32 cellular contexts compared by ENCODE assay signal in the genomic region with DNA sequence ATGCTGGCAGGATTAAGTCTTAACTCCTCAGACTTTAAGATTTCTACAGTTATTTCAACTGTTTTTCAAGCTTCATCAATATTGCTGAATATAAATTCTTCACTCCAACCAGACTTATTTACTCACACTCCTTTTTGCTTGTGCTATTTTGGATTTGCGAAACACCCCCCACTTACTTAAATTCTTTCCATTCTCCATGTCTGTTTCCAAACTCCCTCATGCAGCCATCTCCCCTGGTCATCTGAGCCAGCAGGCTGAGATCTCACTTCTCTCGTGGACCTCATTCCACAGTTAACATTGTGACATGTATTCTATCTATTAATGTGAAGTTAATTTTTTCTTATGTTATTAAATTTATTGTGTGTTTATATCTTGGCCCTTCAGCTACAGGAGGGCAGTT.
"Had no signal": no experiment of that assay in that cellular context is flagged by ENCODE, and none has a peak within 500 bp of the region (broad histone marks: within the 10 kb centered on the region; RNA-seq: fewer than 3 reads in every experiment).

No MANE protein-coding gene starts in this region.

- H2AFZ ChIP-seq: hepatocyte had no signal

- ATAC-seq: activated CD4-positive, alpha-beta T cell treated with anti-CD3 and anti-CD28 coated beads for 36 hours; activated CD8-positive, alpha-beta memory T cell treated with anti-CD3 and anti-CD28 coated beads, Interleukin-2, amount 10 ng/mL, durations not matched to agents 7 days and 5 days; activated CD8-positive, alpha-beta T cell treated with anti-CD3 and anti-CD28 coated beads, Interleukin-2, amount 10 ng/mL, durations not matched to agents 7 days and 5 days; activated T-cell treated with anti-CD3 and anti-CD28 coated beads, Interleukin-2, amount 50 U/mL, for 72 hours; body of pancreas; effector memory CD8-positive, alpha-beta T cell; foreskin keratinocyte; gastrocnemius medialis; heart right ventricle had no signal

- H3K4me2 ChIP-seq: hepatocyte had no signal

- H3K27ac ChIP-seq: adrenal gland, body of pancreas, esophagus squamous epithelium, foreskin keratinocyte, gastrocnemius medialis, heart right ventricle, hepatocyte, WERI-Rb-1 had no signal

- H3K36me3 Mint-ChIP-seq: activated CD4-positive, alpha-beta memory T cell treated with anti-CD3 and anti-CD28 coated beads for 36 hours; activated CD8-positive, alpha-beta memory T cell treated with anti-CD3 and anti-CD28 coated beads, Interleukin-2, amount 10 ng/mL, durations not matched to agents 7 days and 5 days; activated naive CD4-positive, alpha-beta T cell treated with anti-CD3 and anti-CD28 coated beads, Interleukin-2, amount 10 ng/mL, durations not matched to agents 7 days and 5 days; activated naive CD8-positive, alpha-beta T cell had no signal

- H3K4me3 ChIP-seq: adrenal gland, body of pancreas, esophagus squamous epithelium, gastrocnemius medialis, heart right ventricle, hepatocyte had no signal

- H3K4me3 Mint-ChIP-seq: activated CD4-positive, alpha-beta memory T cell treated with anti-CD3 and anti-CD28 coated beads for 36 hours; activated CD4-positive, alpha-beta T cell treated with anti-CD3 and anti-CD28 coated beads for 36 hours; activated CD4-positive, alpha-beta T cell treated with anti-CD3 and anti-CD28 coated beads, Interleukin-2, amount 10 ng/mL, durations not matched to agents 24 days and 14 days; activated CD8-positive, alpha-beta memory T cell treated with anti-CD3 and anti-CD28 coated beads, Interleukin-2, amount 10 ng/mL, durations not matched to agents 7 days and 5 days; activated CD8-positive, alpha-beta T cell treated with anti-CD3 and anti-CD28 coated beads, Interleukin-2, amount 10 ng/mL, durations not matched to agents 7 days and 5 days; activated naive CD4-positive, alpha-beta T cell treated with anti-CD3 and anti-CD28 coated beads, Interleukin-2, amount 10 ng/mL, durations not matched to agents 7 days and 5 days; activated naive CD8-positive, alpha-beta T cell; activated T-cell treated with anti-CD3 and anti-CD28 coated beads, Interleukin-2, amount 50 U/mL, for 24 hours; activated T-cell treated with anti-CD3 and anti-CD28 coated beads, Interleukin-2, amount 50 U/mL, for 72 hours; effector memory CD8-positive, alpha-beta T cell had no signal

- H3K9me3 Mint-ChIP-seq: activated CD4-positive, alpha-beta memory T cell treated with anti-CD3 and anti-CD28 coated beads for 36 hours; activated CD4-positive, alpha-beta T cell treated with anti-CD3 and anti-CD28 coated beads, Interleukin-2, amount 10 ng/mL, durations not matched to agents 24 days and 14 days; activated naive CD4-positive, alpha-beta T cell treated with anti-CD3 and anti-CD28 coated beads, Interleukin-2, amount 10 ng/mL, durations not matched to agents 7 days and 5 days; activated T-cell treated with anti-CD3 and anti-CD28 coated beads, Interleukin-2, amount 50 U/mL, for 24 hours; activated T-cell treated with anti-CD3 and anti-CD28 coated beads, Interleukin-2, amount 50 U/mL, for 72 hours; effector memory CD8-positive, alpha-beta T cell had no signal

- DNase-seq: activated CD4-positive, alpha-beta memory T cell treated with anti-CD3 and anti-CD28 coated beads for 36 hours; activated CD4-positive, alpha-beta T cell treated with anti-CD3 and anti-CD28 coated beads for 36 hours; activated CD4-positive, alpha-beta T cell treated with anti-CD3 and anti-CD28 coated beads, Interleukin-2, amount 10 ng/mL, durations not matched to agents 24 days and 14 days; activated CD4-positive, CD25-positive, alpha-beta regulatory T cell; activated CD4-positive, CD25-positive, alpha-beta regulatory T cell treated with anti-CD3 and anti-CD28 coated beads, Interleukin-2, amount 50 U/mL, for 72 hours; activated CD8-positive, alpha-beta memory T cell treated with anti-CD3 and anti-CD28 coated beads, Interleukin-2, amount 10 ng/mL, durations not matched to agents 7 days and 5 days; activated CD8-positive, alpha-beta memory T cell treated with anti-CD3 and anti-CD28 coated beads, Interleukin-2, amount 50 U/mL, for 4 hours; activated CD8-positive, alpha-beta T cell treated with anti-CD3 and anti-CD28 coated beads, Interleukin-2, amount 10 ng/mL, durations not matched to agents 7 days and 5 days; activated gamma-delta T cell; activated naive CD4-positive, alpha-beta T cell; activated naive CD4-positive, alpha-beta T cell treated with anti-CD3 and anti-CD28 coated beads, Interleukin-2, amount 10 ng/mL, durations not matched to agents 7 days and 5 days; activated T-cell treated with anti-CD3 and anti-CD28 coated beads for 4 hours; activated T-cell treated with anti-CD3 and anti-CD28 coated beads, Interleukin-2, amount 50 U/mL, for 24 hours; activated T-cell treated with anti-CD3 and anti-CD28 coated beads, Interleukin-2, amount 50 U/mL, for 72 hours; adrenal gland; amygdala; aorta; body of pancreas; caudate nucleus; cortex of kidney; dermis blood vessel endothelial cell; effector CD4-positive, alpha-beta T cell; effector memory CD8-positive, alpha-beta T cell; erythroblast; esophagus squamous epithelium; foreskin keratinocyte; gastrocnemius medialis; heart right ventricle; T-helper 2 cell; WERI-Rb-1 had no signal

- H3K4me1 Mint-ChIP-seq: activated CD4-positive, alpha-beta T cell treated with anti-CD3 and anti-CD28 coated beads for 36 hours; activated CD4-positive, alpha-beta T cell treated with anti-CD3 and anti-CD28 coated beads, Interleukin-2, amount 10 ng/mL, durations not matched to agents 24 days and 14 days; activated CD8-positive, alpha-beta memory T cell treated with anti-CD3 and anti-CD28 coated beads, Interleukin-2, amount 10 ng/mL, durations not matched to agents 7 days and 5 days; activated naive CD4-positive, alpha-beta T cell treated with anti-CD3 and anti-CD28 coated beads, Interleukin-2, amount 10 ng/mL, durations not matched to agents 7 days and 5 days had no signal

- H3K9me3 ChIP-seq: adrenal gland, body of pancreas, esophagus squamous epithelium, gastrocnemius medialis, heart right ventricle had no signal

- H3K36me3 ChIP-seq: adrenal gland, esophagus squamous epithelium, gastrocnemius medialis, heart right ventricle, WERI-Rb-1 had no signal

- H3K27ac Mint-ChIP-seq: activated CD4-positive, alpha-beta memory T cell treated with anti-CD3 and anti-CD28 coated beads for 36 hours; activated CD4-positive, alpha-beta T cell treated with anti-CD3 and anti-CD28 coated beads for 36 hours; activated CD4-positive, alpha-beta T cell treated with anti-CD3 and anti-CD28 coated beads, Interleukin-2, amount 10 ng/mL, durations not matched to agents 24 days and 14 days; activated CD8-positive, alpha-beta memory T cell treated with anti-CD3 and anti-CD28 coated beads, Interleukin-2, amount 10 ng/mL, durations not matched to agents 7 days and 5 days; activated CD8-positive, alpha-beta T cell treated with anti-CD3 and anti-CD28 coated beads, Interleukin-2, amount 10 ng/mL, durations not matched to agents 7 days and 5 days; activated naive CD4-positive, alpha-beta T cell treated with anti-CD3 and anti-CD28 coated beads, Interleukin-2, amount 10 ng/mL, durations not matched to agents 7 days and 5 days; activated naive CD8-positive, alpha-beta T cell; activated T-cell treated with anti-CD3 and anti-CD28 coated beads, Interleukin-2, amount 50 U/mL, for 24 hours; activated T-cell treated with anti-CD3 and anti-CD28 coated beads, Interleukin-2, amount 50 U/mL, for 72 hours; effector memory CD8-positive, alpha-beta T cell had no signal

- H3K4me1 ChIP-seq: adrenal gland, body of pancreas, foreskin keratinocyte, gastrocnemius medialis had no signal

- H3K27me3 ChIP-seq: adrenal gland, body of pancreas, esophagus squamous epithelium, gastrocnemius medialis, heart right ventricle, hepatocyte had no signal

- H3K79me2 ChIP-seq: hepatocyte had no signal

- H3K27me3 Mint-ChIP-seq: activated CD4-positive, alpha-beta T cell treated with anti-CD3 and anti-CD28 coated beads for 36 hours; activated CD4-positive, alpha-beta T cell treated with anti-CD3 and anti-CD28 coated beads, Interleukin-2, amount 10 ng/mL, durations not matched to agents 24 days and 14 days; activated CD8-positive, alpha-beta memory T cell treated with anti-CD3 and anti-CD28 coated beads, Interleukin-2, amount 10 ng/mL, durations not matched to agents 7 days and 5 days; activated naive CD4-positive, alpha-beta T cell treated with anti-CD3 and anti-CD28 coated beads, Interleukin-2, amount 10 ng/mL, durations not matched to agents 7 days and 5 days; activated naive CD8-positive, alpha-beta T cell; activated T-cell treated with anti-CD3 and anti-CD28 coated beads, Interleukin-2, amount 50 U/mL, for 24 hours; effector memory CD8-positive, alpha-beta T cell had no signal
